Comparison of ENCODE assay signal across 28 cellular contexts in genomic region chr4:107442538-107443083, GRCh38.
"Had no signal": no experiment of that assay in that cellular context is flagged by ENCODE, and none has a peak within 500 bp of the region (broad histone marks: within the 10 kb centered on the region; RNA-seq: fewer than 3 reads in every experiment).

No MANE protein-coding gene starts in this region.

- DNase-seq: activated CD4-positive, alpha-beta T cell treated with anti-CD3 and anti-CD28 coated beads, Interleukin-2, amount 10 ng/mL, durations not matched to agents 24 days and 14 days; activated CD4-positive, alpha-beta T cell treated with anti-CD3 and anti-CD28 coated beads, Interleukin-2, amount 50 U/mL, for 4 hours; activated CD4-positive, CD25-positive, alpha-beta regulatory T cell; activated CD8-positive, alpha-beta T cell treated with anti-CD3 and anti-CD28 coated beads for 36 hours; activated gamma-delta T cell; activated naive CD4-positive, alpha-beta T cell treated with Interleukin-2 at 50 U/mL for 16 hours; activated naive CD8-positive, alpha-beta T cell treated with anti-CD3 and anti-CD28 coated beads, Interleukin-2, amount 10 ng/mL, durations not matched to agents 7 days and 5 days; activated T-cell treated with anti-CD3 and anti-CD28 coated beads, Interleukin-2, amount 50 U/mL, for 1 hour; amygdala; KG1; NCI-H1105 treated with DMSO at 0.1 percent for 48 hours; NCI-H1436; NCI-H1694; NCI-H1930; NCI-H2081 treated with DMSO at 0.1 percent for 48 hours; NCI-H226; NCI-H446 treated with DMSO at 0.1 percent for 48 hours; NCI-H524; NCI-H748 treated with DMSO at 0.1 percent for 48 hours; NK-92 treated with Interleukin-12 subunit alpha and Interleukin-12 subunit beta, amount 100 ng/mL, for 24 hours; PC-3; Peyer's patch; RPMI8226; SIG-M5; SW 1271; T1000; WERI-Rb-1 had no signal

- ATAC-seq: activated CD8-positive, alpha-beta T cell treated with anti-CD3 and anti-CD28 coated beads for 36 hours; PC-3; Right ventricle myocardium inferior had no signal
